1 cellular context compared by ENCODE assay signal in genomic region chr17:48492401-48493298, GRCh38.
TF ChIP-seq lines count a peak whose summit lies in the region.

No MANE protein-coding gene starts in this region.

TF ChIP-seq in HepG2, 621 proteins besides CTCF, POLR2A, EP300 and RAD21 (continued from another document and continues in another):
- TF ChIP-seq ZMYM4 (CRISPR knock-in tag; IDR thresholded peaks at IDR 0.05) (no peak), NFKBIZ (CRISPR knock-in tag; IDR thresholded peaks at IDR 0.05) (no peak), ZFP36 (IDR thresholded peaks at IDR 0.05; ENCODE audit: borderline replicate concordance, low read depth, low read length, partially characterized antibody) (peak; percentile 10), ZNF121 (CRISPR knock-in tag; IDR thresholded peaks at IDR 0.05) (no peak), HNF4G (IDR thresholded peaks at IDR 0.05; ENCODE audit: borderline replicate concordance, low read depth, low read length) (no peak), HNF4G (CRISPR knock-in tag; IDR thresholded peaks at IDR 0.05; ENCODE audit: borderline replicate concordance, low read depth) (no peak), MYC (CRISPR knock-in tag; IDR thresholded peaks at IDR 0.05; ENCODE audit: borderline replicate concordance) (no peak), AKAP8 (CRISPR knock-in tag; IDR thresholded peaks at IDR 0.05) (no peak), ZNF18 (CRISPR knock-in tag; IDR thresholded peaks at IDR 0.05; ENCODE audit: insufficient replicate concordance) (no peak), HOXA3 (CRISPR knock-in tag; IDR thresholded peaks at IDR 0.05) (peak; percentile 30; the same call in 1 of the 2 replicates), NFAT5 (CRISPR knock-in tag; IDR thresholded peaks at IDR 0.05) (no peak), ZBTB14 (CRISPR knock-in tag; IDR thresholded peaks at IDR 0.05) (0 out of 2 replicates have a peak, but pooled peaks have one; percentile 24), SETDB1 (CRISPR knock-in tag; IDR thresholded peaks at IDR 0.05; ENCODE audit: borderline replicate concordance) (no peak), HES4 (CRISPR knock-in tag; IDR thresholded peaks at IDR 0.05; ENCODE audit: borderline replicate concordance) (no peak), HNRNPLL (IDR thresholded peaks at IDR 0.05; ENCODE audit: low read depth, low read length, poor library complexity, severe bottlenecking) (peak; percentile 67), HBP1 (CRISPR knock-in tag; IDR thresholded peaks at IDR 0.05; ENCODE audit: low read depth) (no peak), ZMYM2 (CRISPR knock-in tag; IDR thresholded peaks at IDR 0.05) (no peak), NFE2L1 (CRISPR knock-in tag; IDR thresholded peaks at IDR 0.05; ENCODE audit: borderline replicate concordance) (no peak), ZNF235 (CRISPR knock-in tag; IDR thresholded peaks at IDR 0.05; ENCODE audit: borderline replicate concordance) (no peak), SRF (IDR thresholded peaks at IDR 0.05; ENCODE audit: low read depth, low read length) (no peak), XRCC5 (optimal IDR thresholded peaks at IDR 0.05; ENCODE audit: low read length) (peak; percentile 72), TFE3 (CRISPR knock-in tag; IDR thresholded peaks at IDR 0.05) (no peak), HCFC1 (IDR thresholded peaks at IDR 0.05; ENCODE audit: low read depth, low read length) (no peak), HMGXB3 (CRISPR knock-in tag; IDR thresholded peaks at IDR 0.05; ENCODE audit: borderline replicate concordance) (no peak), KAT2B (IDR thresholded peaks at IDR 0.05; ENCODE audit: borderline replicate concordance, low read depth, low read length) (no peak), MZF1 (CRISPR knock-in tag; IDR thresholded peaks at IDR 0.05; ENCODE audit: borderline replicate concordance) (no peak), MAZ (IDR thresholded peaks at IDR 0.05; ENCODE audit: borderline replicate concordance, low read depth, low read length) (peak; percentile 26; the same call in 1 of the 2 replicates), MAZ (CRISPR knock-in tag; IDR thresholded peaks at IDR 0.05; ENCODE audit: low read depth) (no peak), SALL1 (CRISPR knock-in tag; IDR thresholded peaks at IDR 0.05) (peak; percentile 44), ZNF10 (CRISPR knock-in tag; IDR thresholded peaks at IDR 0.05; ENCODE audit: borderline replicate concordance, low read depth) (no peak), TFDP1 (CRISPR knock-in tag; IDR thresholded peaks at IDR 0.05; ENCODE audit: borderline replicate concordance) (peak; percentile 28; the same call in 1 of the 2 replicates), BRD4 (CRISPR knock-in tag; IDR thresholded peaks at IDR 0.05) (no peak), PHB2 (IDR thresholded peaks at IDR 0.05; ENCODE audit: partially characterized antibody) (no peak), ZNF101 (CRISPR knock-in tag; IDR thresholded peaks at IDR 0.05; ENCODE audit: borderline replicate concordance, low read depth) (no peak), TFDP2 (CRISPR knock-in tag; IDR thresholded peaks at IDR 0.05) (peak; percentile 57; the same call in 1 of the 2 replicates), FOXO4 (CRISPR knock-in tag; conservative IDR thresholded peaks at IDR 0.05) (no peak), TCF12 (IDR thresholded peaks at IDR 0.05) (no peak), TCF12 (CRISPR knock-in tag; IDR thresholded peaks at IDR 0.05) (no peak)
